ENCODE assay signal across 1 cellular context in the genomic region with DNA sequence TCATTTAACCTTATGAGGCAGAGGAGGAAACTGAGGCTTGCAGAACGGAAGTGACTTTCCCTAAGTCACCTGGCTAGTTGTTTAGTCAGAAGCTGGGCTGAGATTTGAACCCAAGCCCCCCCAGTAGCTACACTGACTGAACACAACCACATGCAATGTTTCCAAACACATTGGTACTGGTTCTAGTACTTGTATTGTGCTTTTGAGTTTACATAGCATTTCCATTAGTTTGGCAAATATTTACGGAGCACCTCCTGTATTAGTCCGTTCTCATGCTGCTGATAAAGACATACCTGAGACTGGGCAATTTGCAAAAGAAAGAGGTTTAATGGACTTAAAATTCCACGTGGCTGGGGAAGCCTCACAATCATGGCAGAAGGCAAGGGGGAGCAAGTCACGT.
TF ChIP-seq lines count a peak whose summit lies in the region.

No MANE protein-coding gene starts in this region.

TF ChIP-seq in GM23338, 12 proteins besides CTCF, POLR2A, EP300 and RAD21 (continued from another document):
- TF ChIP-seq, protein P1, sequence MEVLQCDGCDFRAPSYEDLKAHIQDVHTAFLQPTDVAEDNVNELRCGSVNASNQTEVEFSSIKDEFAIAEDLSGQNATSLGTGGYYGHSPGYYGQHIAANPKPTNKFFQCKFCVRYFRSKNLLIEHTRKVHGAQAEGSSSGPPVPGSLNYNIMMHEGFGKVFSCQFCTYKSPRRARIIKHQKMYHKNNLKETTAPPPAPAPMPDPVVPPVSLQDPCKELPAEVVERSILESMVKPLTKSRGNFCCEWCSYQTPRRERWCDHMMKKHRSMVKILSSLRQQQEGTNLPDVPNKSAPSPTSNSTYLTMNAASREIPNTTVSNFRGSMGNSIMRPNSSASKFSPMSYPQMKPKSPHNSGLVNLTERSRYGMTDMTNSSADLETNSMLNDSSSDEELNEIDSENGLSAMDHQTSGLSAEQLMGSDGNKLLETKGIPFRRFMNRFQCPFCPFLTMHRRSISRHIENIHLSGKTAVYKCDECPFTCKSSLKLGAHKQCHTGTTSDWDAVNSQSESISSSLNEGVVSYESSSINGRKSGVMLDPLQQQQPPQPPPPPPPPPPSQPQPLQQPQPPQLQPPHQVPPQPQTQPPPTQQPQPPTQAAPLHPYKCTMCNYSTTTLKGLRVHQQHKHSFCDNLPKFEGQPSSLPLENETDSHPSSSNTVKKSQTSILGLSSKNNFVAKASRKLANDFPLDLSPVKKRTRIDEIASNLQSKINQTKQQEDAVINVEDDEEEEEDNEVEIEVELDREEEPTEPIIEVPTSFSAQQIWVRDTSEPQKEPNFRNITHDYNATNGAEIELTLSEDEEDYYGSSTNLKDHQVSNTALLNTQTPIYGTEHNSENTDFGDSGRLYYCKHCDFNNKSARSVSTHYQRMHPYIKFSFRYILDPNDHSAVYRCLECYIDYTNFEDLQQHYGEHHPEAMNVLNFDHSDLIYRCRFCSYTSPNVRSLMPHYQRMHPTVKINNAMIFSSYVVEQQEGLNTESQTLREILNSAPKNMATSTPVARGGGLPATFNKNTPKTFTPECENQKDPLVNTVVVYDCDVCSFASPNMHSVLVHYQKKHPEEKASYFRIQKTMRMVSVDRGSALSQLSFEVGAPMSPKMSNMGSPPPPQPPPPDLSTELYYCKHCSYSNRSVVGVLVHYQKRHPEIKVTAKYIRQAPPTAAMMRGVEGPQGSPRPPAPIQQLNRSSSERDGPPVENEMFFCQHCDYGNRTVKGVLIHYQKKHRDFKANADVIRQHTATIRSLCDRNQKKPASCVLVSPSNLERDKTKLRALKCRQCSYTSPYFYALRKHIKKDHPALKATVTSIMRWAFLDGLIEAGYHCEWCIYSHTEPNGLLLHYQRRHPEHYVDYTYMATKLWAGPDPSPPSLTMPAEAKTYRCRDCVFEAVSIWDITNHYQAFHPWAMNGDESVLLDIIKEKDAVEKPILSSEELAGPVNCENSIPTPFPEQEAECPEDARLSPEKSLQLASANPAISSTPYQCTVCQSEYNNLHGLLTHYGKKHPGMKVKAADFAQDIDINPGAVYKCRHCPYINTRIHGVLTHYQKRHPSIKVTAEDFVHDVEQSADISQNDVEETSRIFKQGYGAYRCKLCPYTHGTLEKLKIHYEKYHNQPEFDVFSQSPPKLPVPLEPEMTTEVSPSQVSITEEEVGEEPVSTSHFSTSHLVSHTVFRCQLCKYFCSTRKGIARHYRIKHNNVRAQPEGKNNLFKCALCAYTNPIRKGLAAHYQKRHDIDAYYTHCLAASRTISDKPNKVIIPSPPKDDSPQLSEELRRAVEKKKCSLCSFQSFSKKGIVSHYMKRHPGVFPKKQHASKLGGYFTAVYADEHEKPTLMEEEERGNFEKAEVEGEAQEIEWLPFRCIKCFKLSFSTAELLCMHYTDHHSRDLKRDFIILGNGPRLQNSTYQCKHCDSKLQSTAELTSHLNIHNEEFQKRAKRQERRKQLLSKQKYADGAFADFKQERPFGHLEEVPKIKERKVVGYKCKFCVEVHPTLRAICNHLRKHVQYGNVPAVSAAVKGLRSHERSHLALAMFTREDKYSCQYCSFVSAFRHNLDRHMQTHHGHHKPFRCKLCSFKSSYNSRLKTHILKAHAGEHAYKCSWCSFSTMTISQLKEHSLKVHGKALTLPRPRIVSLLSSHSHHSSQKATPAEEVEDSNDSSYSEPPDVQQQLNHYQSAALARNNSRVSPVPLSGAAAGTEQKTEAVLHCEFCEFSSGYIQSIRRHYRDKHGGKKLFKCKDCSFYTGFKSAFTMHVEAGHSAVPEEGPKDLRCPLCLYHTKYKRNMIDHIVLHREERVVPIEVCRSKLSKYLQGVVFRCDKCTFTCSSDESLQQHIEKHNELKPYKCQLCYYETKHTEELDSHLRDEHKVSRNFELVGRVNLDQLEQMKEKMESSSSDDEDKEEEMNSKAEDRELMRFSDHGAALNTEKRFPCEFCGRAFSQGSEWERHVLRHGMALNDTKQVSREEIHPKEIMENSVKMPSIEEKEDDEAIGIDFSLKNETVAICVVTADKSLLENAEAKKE (CRISPR knock-in tag; IDR thresholded peaks at IDR 0.05), result no peak
- TF ChIP-seq POLR2AphosphoS5 (IDR thresholded peaks at IDR 0.05; ENCODE audit: low read depth) (no peak), STAT1 (IDR thresholded peaks at IDR 0.05; ENCODE audit: unreplicated experiment) (no peak), ZNF114 (CRISPR knock-in tag; IDR thresholded peaks at IDR 0.05) (no peak), EZH2phosphoT487 (IDR thresholded peaks at IDR 0.05; ENCODE audit: unreplicated experiment) (no peak)
